Comparison of ENCODE assay signal across 15 cellular contexts in genomic region chr14:23529016-23529740, GRCh38. TPM values are rescaled to one million over a fixed set of nuclear protein-coding genes. Genes with fewer than 3 reads are reported as not detected.
DNase-seq lines count a peak whose midpoint lies in the region; ATAC-seq lines count a peak whose summit lies in the region.
"Had no signal": no experiment of that assay in that cellular context is flagged by ENCODE, and none has a peak within 500 bp of the region (broad histone marks: within the 10 kb centered on the region; RNA-seq: fewer than 3 reads in every experiment).

No MANE protein-coding gene starts in this region.

- ATAC-seq in sciatic nerve, result peak; percentile 31
- no peak for ATAC-seq in GM21825 (IDR thresholded peaks at IDR 0.05; ENCODE audit: unreplicated experiment)
- ATAC-seq: CD8-positive, alpha-beta T cell had no signal

- H3K27ac ChIP-seq in angular gyrus (ENCODE audit: low read depth, low read length), result peak overlapping the region; percentile 20
- H3K27ac ChIP-seq in layer of hippocampus (ENCODE audit: low read depth, low read length), result peak overlapping the region; percentile 21

- intact Hi-C loops in sciatic nerve (cut with DNase I), result no loop called here

- H3K27me3 ChIP-seq in layer of hippocampus (ENCODE audit: control insufficient read depth, insufficient read depth, low read length), result no peaks in the 10 kb centered on the region
- H3K27me3 ChIP-seq: BE2C had no signal

- no peak for DNase-seq in sciatic nerve (ENCODE audit: low spot score)
- DNase-seq in NCI-H2196 treated with DMSO at 0.1 percent for 48 hours (lab: John Stamatoyannopoulos, UW; ENCODE audit: unreplicated experiment), result no peak
- DNase-seq in NCI-H1417 (lab: John Stamatoyannopoulos, UW), result no peak
- no peak for DNase-seq in NCI-H526 (lab: John Stamatoyannopoulos, UW)
- DNase-seq: BE2C; CD8-positive, alpha-beta T cell; DMS79 treated with DMSO at 0.1 percent for 48 hours; KG1; NCI-H1048; NCI-H1694; NCI-H748 treated with DMSO at 0.1 percent for 48 hours; SHP77 treated with DMSO at 0.1 percent for 48 hours had no signal

RNA-seq across cellular contexts. Expression of gene ZFHX2, which starts 22.4 kb away (rescaled TPM):
- 7.4 TPM for total RNA-seq in sciatic nerve

RNA-seq across cellular contexts. Expression of gene THTPA, which starts 26.9 kb away (rescaled TPM):
- total RNA-seq in sciatic nerve, result 19.7 TPM

RNA-seq across cellular contexts. Expression of gene AP1G2, which starts 38.4 kb away (rescaled TPM):
- 59.6 TPM for total RNA-seq in sciatic nerve

RNA-seq across cellular contexts. Expression of gene JPH4, which starts 49.4 kb away (rescaled TPM):
- total RNA-seq in sciatic nerve, result 0.85 TPM
- total RNA-seq: CD8-positive, alpha-beta T cell had no signal

RNA-seq across cellular contexts. Expression of gene NGDN, which starts 59.7 kb away (rescaled TPM):
- 41.1 TPM for total RNA-seq in sciatic nerve
